19 cellular contexts compared by ENCODE assay signal in the genomic region with DNA sequence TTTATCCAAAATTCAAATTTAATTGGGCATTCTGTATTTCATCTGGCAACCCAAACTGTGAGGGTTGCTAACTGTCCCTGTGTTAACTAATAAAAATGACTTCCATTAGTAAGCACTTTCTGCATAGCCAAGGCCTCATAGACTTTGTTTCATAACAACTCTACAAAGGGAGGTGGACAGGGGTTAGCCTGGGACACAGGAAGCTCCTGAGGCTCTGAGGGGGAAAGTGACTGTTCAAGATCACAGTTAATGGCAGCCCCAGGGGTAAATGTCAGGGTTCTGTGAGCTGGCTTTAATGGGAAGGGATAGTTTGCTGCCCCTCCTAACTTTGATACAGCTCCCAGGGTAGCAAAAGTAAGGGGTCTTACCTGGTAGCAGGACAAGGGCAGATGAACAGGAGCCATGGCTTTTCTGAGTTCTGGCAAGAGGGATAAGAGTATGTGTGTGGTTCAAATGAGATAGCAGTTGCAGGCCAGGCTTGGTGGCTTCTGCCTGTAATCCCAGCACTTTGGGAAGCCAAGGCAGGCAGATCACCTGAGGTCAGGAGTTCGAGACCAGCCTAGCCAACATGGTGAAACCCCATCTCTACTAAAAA. TPM values are rescaled to one million over a fixed set of nuclear protein-coding genes. Genes with fewer than 3 reads are reported as not detected.
DNase-seq lines count a peak whose midpoint lies in the region; ATAC-seq, FAIRE-seq and TF ChIP-seq lines count a peak whose summit lies in the region.
"Had no signal": no experiment of that assay in that cellular context is flagged by ENCODE, and none has a peak within 500 bp of the region (broad histone marks: within the 10 kb centered on the region; RNA-seq: fewer than 3 reads in every experiment).

No MANE protein-coding gene starts in this region.

- peak overlapping the region; percentile 18; the same call in 1 of the 2 replicates for H3K4me3 ChIP-seq in ACC112 (ENCODE audit: low read depth, low read length)
- H3K4me3 ChIP-seq in hepatocyte = no peak overlapping the region
- H3K4me3 ChIP-seq: lower lobe of right lung, thyroid gland had no signal

- peaks cover 13% of the 10 kb centered on the region for H3K4me1 Mint-ChIP-seq in T-helper 17 cell

- H4K20me1 ChIP-seq in hepatocyte (ENCODE audit: insufficient read depth, poor library complexity, severe bottlenecking) = no peaks in the 10 kb centered on the region

- no peaks in the 10 kb centered on the region for H3K9me3 ChIP-seq in T-helper 17 cell (ENCODE audit: control insufficient read depth, low read length, poor library complexity, severe bottlenecking)
- H3K9me3 ChIP-seq in hepatocyte (ENCODE audit: low read depth) = no peaks in the 10 kb centered on the region
- H3K9me3 ChIP-seq: lower lobe of right lung, thyroid gland had no signal

- H3K4me3 Mint-ChIP-seq in T-helper 17 cell = no peak overlapping the region
- H3K4me3 Mint-ChIP-seq: H9, IgD-negative memory B cell, T-cell had no signal

- ATAC-seq in T-helper 17 cell (no peak), GM21717 (IDR thresholded peaks at IDR 0.05; ENCODE audit: unreplicated experiment) (no peak)
- ATAC-seq: lower lobe of right lung, T-cell had no signal

- no peaks in the 10 kb centered on the region for H3K9me2 ChIP-seq in hepatocyte (replicated peaks; ENCODE audit: insufficient read depth)

- H3K4me2 ChIP-seq in hepatocyte = no peak overlapping the region

- no peaks in the 10 kb centered on the region for H3K27me3 ChIP-seq in ACC112 (ENCODE audit: insufficient read depth, low read length)
- no peaks in the 10 kb centered on the region for H3K27me3 ChIP-seq in hepatocyte
- H3K27me3 ChIP-seq: thyroid gland had no signal

- no peak for TF ChIP-seq CTCF in hepatocyte (IDR thresholded peaks at IDR 0.05; ENCODE audit: poor library complexity)
- no peak for TF ChIP-seq CTCF in GM13977 (IDR thresholded peaks at IDR 0.05; ENCODE audit: extremely low read depth, insufficient read depth, missing control alignments)
- no peak for TF ChIP-seq CTCF in D721Med (IDR thresholded peaks at IDR 0.05; ENCODE audit: insufficient read depth, missing control alignments)

- WGBS in hepatocyte (ENCODE audit: low lambda C conversion rate, missing lambda C conversion rate) = 100% methylated on average over 1 of the region's 1 CpG

- peak; percentile 35 for DNase-seq in H4 (ENCODE audit: low spot score)
- no peak for DNase-seq in T-helper 17 cell
- DNase-seq in hepatocyte (ENCODE audit: low spot score) = peak; percentile 23
- DNase-seq in GM13977 (ENCODE audit: low spot score) = no peak
- DNase-seq in SHP77 treated with DMSO at 0.1 percent for 48 hours (lab: John Stamatoyannopoulos, UW) = no peak
- no peak for DNase-seq in D721Med (ENCODE audit: insufficient read length, low spot score)
- DNase-seq: activated CD4-positive, CD25-positive, alpha-beta regulatory T cell; activated naive CD4-positive, alpha-beta T cell treated with anti-CD3 and anti-CD28 coated beads, Interleukin-2, amount 50 U/mL, for 16 hours; H9; lower lobe of right lung; NCI-H1417; T-cell; thyroid gland had no signal

- peaks cover 2% of the 10 kb centered on the region for H3K36me3 Mint-ChIP-seq in T-helper 17 cell (ENCODE audit: low read depth)

- in situ Hi-C loops in GM13977 (cut with MboI; ENCODE audit: low pct_unique_long_range_greater_than_20kb, low sequenced_read_pairs, unreplicated experiment) = no loop called here

- H3K27me3 Mint-ChIP-seq in T-helper 17 cell = no peaks in the 10 kb centered on the region
- H3K27me3 Mint-ChIP-seq: IgD-negative memory B cell, T-cell had no signal

- H3K27ac Mint-ChIP-seq in T-helper 17 cell = peak overlapping the region; percentile 74
- H3K27ac Mint-ChIP-seq: H9, IgD-negative memory B cell had no signal

- peak overlapping the region; percentile 67 for H2AFZ ChIP-seq in ACC112 (ENCODE audit: low read length, unreplicated experiment)
- no peak overlapping the region for H2AFZ ChIP-seq in hepatocyte

- H3K36me3 ChIP-seq in ACC112 (ENCODE audit: insufficient read depth, low read length) (no peaks in the 10 kb centered on the region), hepatocyte (replicated peaks; ENCODE audit: insufficient read depth, low read depth) (no peaks in the 10 kb centered on the region)
- H3K36me3 ChIP-seq: lower lobe of right lung, thyroid gland had no signal

- H3K27ac ChIP-seq in ACC112 (ENCODE audit: low read depth, low read length) (peak overlapping the region; percentile 85), hepatocyte (no peak overlapping the region)
- H3K27ac ChIP-seq: lower lobe of right lung, thyroid gland had no signal

- H3K4me1 ChIP-seq in ACC112 (ENCODE audit: control insufficient read depth, insufficient read depth, low read length, unreplicated experiment) = peaks cover 17% of the 10 kb centered on the region
- peaks cover 8% of the 10 kb centered on the region for H3K4me1 ChIP-seq in hepatocyte (ENCODE audit: insufficient read depth)
- H3K4me1 ChIP-seq: lower lobe of right lung, thyroid gland had no signal

- no peaks in the 10 kb centered on the region for H3K79me2 ChIP-seq in ACC112 (ENCODE audit: control insufficient read depth, insufficient read depth, low read length, unreplicated experiment)
- H3K79me2 ChIP-seq in hepatocyte = no peaks in the 10 kb centered on the region

- FAIRE-seq in D721Med (lab: Jason Lieb, UNC) = no peak
- FAIRE-seq: frontal cortex had no signal

RNA-seq across cellular contexts. Expression of a gene that starts 2.2 kb away (rescaled TPM):
- total RNA-seq in H4 (2014; rRNA removed; shearing (Covaris generic)) = not detected in 2 replicates
- total RNA-seq in T-helper 17 cell (under 1 TPM in 1 of 2 donors, not detected in 1; 0.50 TPM), hepatocyte (not detected in 2 replicates)
- not detected in 2 replicates for polyA plus RNA-seq in hepatocyte
- total RNA-seq: cardiac septum, frontal cortex, H9 had no signal
- polyA plus RNA-seq: IgD-negative memory B cell, neural cell had no signal

RNA-seq across cellular contexts. Expression of a gene that starts 13.7 kb away (rescaled TPM):
- total RNA-seq in H4 (2014; rRNA removed; shearing (Covaris generic)) = 0.31 TPM in 1 of 2 replicates, not detected in the other
- total RNA-seq in T-helper 17 cell (100 to 1,000 TPM in 1 of 2 donors, 10 to 100 TPM in 1; 15.6 to 202 TPM), hepatocyte (0.72 and 1.4 TPM in 2 replicates)
- 0.54 and 1.1 TPM in 2 replicates for polyA plus RNA-seq in hepatocyte
- total RNA-seq: frontal cortex, H9 had no signal
- polyA plus RNA-seq: neural cell had no signal

RNA-seq across cellular contexts. Expression of a gene that starts 57.2 kb away (rescaled TPM):
- 17.8 and 19.8 TPM in 2 replicates for total RNA-seq in H4 (2014; rRNA removed; shearing (Covaris generic))
- total RNA-seq in T-helper 17 cell (100 to 1,000 TPM; 153 to 165 TPM), hepatocyte (36.1 and 48.2 TPM in 2 replicates)
- polyA plus RNA-seq in hepatocyte = 14.8 and 15.7 TPM in 2 replicates

Comparison
In these comparisons a context has a peak if more than half of its experiments do, and no peak if none do; other contexts are left out.
1. DNase-seq: peak in H4 (single experiment) and hepatocyte (single experiment); none in T-helper 17 cell (0 of 3), GM13977 (single experiment), SHP77 treated with DMSO at 0.1 percent for 48 hours (single experiment) and D721Med (single experiment).